In genomic region chr19:3671680-3672574, GRCh38 we compare ENCODE assay signal across 8 cellular contexts. TPM values are rescaled to one million over a fixed set of nuclear protein-coding genes. Genes with fewer than 3 reads are reported as not detected.
A peak's percentile ranks its signal among the peaks of the same experiment; 100 is the strongest.
DNase-seq lines count a peak whose midpoint lies in the region; ATAC-seq and TF ChIP-seq lines count a peak whose summit lies in the region.

No MANE protein-coding gene starts in this region.

- H3K18ac ChIP-seq in trophoblast cell (ENCODE audit: low read length) = peak overlapping the region; percentile 75

- DNase-seq in BJ (ENCODE audit: low read depth) (no peak), NT2/D1 (ENCODE audit: low read depth, low spot score) (no peak), dorsolateral prefrontal cortex (no peak), trophoblast cell (no peak), NCI-H2196 treated with DMSO at 0.1 percent for 48 hours (lab: John Stamatoyannopoulos, UW; ENCODE audit: unreplicated experiment) (no peak), HEK293T (ENCODE audit: extremely low spot score) (no peak), inferior parietal cortex (ENCODE audit: extremely low spot score) (no peak)

- H3K23ac ChIP-seq in trophoblast cell (ENCODE audit: low read length) = no peak overlapping the region

- H2AFZ ChIP-seq in trophoblast cell (ENCODE audit: insufficient read depth, low read length, poor library complexity) = peak overlapping the region; percentile 28

- no peak overlapping the region for H4K12ac ChIP-seq in trophoblast cell (ENCODE audit: low read depth, low read length)

- H3K9ac ChIP-seq in NT2/D1 (ENCODE audit: insufficient read length, low read depth) (peak overlapping the region; percentile 64), trophoblast cell (ENCODE audit: low read length) (no peak overlapping the region)

- H3K27ac ChIP-seq in dorsolateral prefrontal cortex (peak overlapping the region in 57 of 59 donors; percentile 1 to 94 (median 81)), trophoblast cell (ENCODE audit: low read depth, low read length) (no peak overlapping the region)

- H3K4me2 ChIP-seq in trophoblast cell (ENCODE audit: low read length) = no peak overlapping the region

- H2AK5ac ChIP-seq in trophoblast cell (ENCODE audit: low read length) = no peak overlapping the region

- H3K9me3 ChIP-seq in NT2/D1 (ENCODE audit: insufficient read depth, low read length) = no peaks in the 10 kb centered on the region
- no peaks in the 10 kb centered on the region for H3K9me3 ChIP-seq in trophoblast cell (ENCODE audit: insufficient read depth, low read depth, low read length)

- H2BK12ac ChIP-seq in trophoblast cell (ENCODE audit: low read length) = no peak overlapping the region

- peak overlapping the region; percentile 28 for H3K4ac ChIP-seq in trophoblast cell (ENCODE audit: low read depth, low read length)

- no peak overlapping the region for H3K4me3 ChIP-seq in BJ (ENCODE audit: low read depth, low read length)
- H3K4me3 ChIP-seq in NT2/D1 (ENCODE audit: insufficient read length, low read depth) = no peak overlapping the region
- peak overlapping the region in 28 of 59 donors; percentile 0 to 38 (median 11) for H3K4me3 ChIP-seq in dorsolateral prefrontal cortex
- H3K4me3 ChIP-seq in trophoblast cell (ENCODE audit: low read depth, low read length) = no peak overlapping the region

- WGBS in trophoblast cell (ENCODE audit: extremely low coverage, insufficient coverage, insufficient read length) = no CpG with 5 or more reads among the region's 40 CpGs

- intact Hi-C loops in dorsolateral prefrontal cortex (cut with DNase I) = no loop called here

- H3K27me3 ChIP-seq in BJ (ENCODE audit: control insufficient read depth, insufficient read depth, low read length) = no peaks in the 10 kb centered on the region
- H3K27me3 ChIP-seq in NT2/D1 (ENCODE audit: insufficient read depth, insufficient read length) = no peaks in the 10 kb centered on the region
- no peaks in the 10 kb centered on the region for H3K27me3 ChIP-seq in dorsolateral prefrontal cortex
- H3K27me3 ChIP-seq in trophoblast cell (ENCODE audit: insufficient read depth, low read length) = no peaks in the 10 kb centered on the region

- H4K91ac ChIP-seq in trophoblast cell (ENCODE audit: low read depth, low read length) = peak overlapping the region; percentile 72

- POLR2A ChIA-PET in BJ (lab: Charles Lee) (no interaction called here), HEK293T (lab: Yijun Ruan, JAX) (no interaction called here)

- CTCF ChIA-PET in BJ (lab: Yijun Ruan, JAX) = interaction anchor here (0.5 to 4.2 kb wide), 9 partner anchors 11 to 36 kb away, joined by 3 to 19 read pairs (median 3); partner anchors contain the start of genes PIP5K1C and TJP3
- CTCF ChIA-PET in HEK293T (lab: Yijun Ruan, JAX) = no interaction called here

- H3K4me1 ChIP-seq in NT2/D1 (ENCODE audit: insufficient read depth, insufficient read length) (peaks cover 48% of the 10 kb centered on the region), trophoblast cell (ENCODE audit: control insufficient read depth in 1 of 2, insufficient read depth in 2 of 2, low read length in 2 of 2) (peaks cover 17 to 32% of the 10 kb centered on the region in 2 experiments)

- H2BK120ac ChIP-seq in trophoblast cell (ENCODE audit: insufficient read depth, low read length, poor library complexity) = no peak overlapping the region

- H2BK5ac ChIP-seq in trophoblast cell (ENCODE audit: low read depth, low read length, poor library complexity) = no peak overlapping the region

- H4K8ac ChIP-seq in trophoblast cell (ENCODE audit: low read depth, low read length) = no peak overlapping the region

- H3K14ac ChIP-seq in trophoblast cell (ENCODE audit: low read length) = peak overlapping the region; percentile 51

- H3K36me3 ChIP-seq in BJ (ENCODE audit: control insufficient read depth, insufficient read depth, low read length) (peaks cover 1% of the 10 kb centered on the region), NT2/D1 (ENCODE audit: insufficient read depth, insufficient read length, low read length) (peaks cover 29% of the 10 kb centered on the region), trophoblast cell (ENCODE audit: control insufficient read depth in 1 of 2, insufficient read depth in 2 of 2, low read length in 2 of 2) (peaks cover 3 to 8% of the 10 kb centered on the region in 2 experiments)

- TF ChIP-seq CTCF in BJ (IDR thresholded peaks at IDR 0.05; ENCODE audit: insufficient read depth, low read depth, low read length) = peak; percentile 40
- TF ChIP-seq CTCF in dorsolateral prefrontal cortex (IDR thresholded peaks at IDR 0.05 in 54 of 56, conservative IDR thresholded peaks at IDR 0.05 in 2 of 56; ENCODE audit: low read depth in 1 of 56, partially characterized antibody in 56 of 56) = peak in 1 of 56 donors; percentile 10

- peaks cover 16% of the 10 kb centered on the region for H3K79me1 ChIP-seq in trophoblast cell (ENCODE audit: low read length)

- H3K79me2 ChIP-seq in trophoblast cell (ENCODE audit: control insufficient read depth, insufficient read depth, low read length, poor library complexity) = peaks cover 5% of the 10 kb centered on the region

- ATAC-seq in GM18867 (IDR thresholded peaks at IDR 0.05; ENCODE audit: unreplicated experiment) = no peak

TF ChIP-seq in HEK293T, 16 proteins besides CTCF, POLR2A, EP300 and RAD21:
- TF ChIP-seq ARNT (IDR thresholded peaks at IDR 0.05) (no peak), NFRKB (IDR thresholded peaks at IDR 0.05) (no peak), SUZ12 (IDR thresholded peaks at IDR 0.05) (no peak), ELF4 (IDR thresholded peaks at IDR 0.05) (no peak), HDGF (IDR thresholded peaks at IDR 0.05; ENCODE audit: borderline replicate concordance) (no peak), FOXA1 (IDR thresholded peaks at IDR 0.05) (no peak), ZNF384 (IDR thresholded peaks at IDR 0.05) (no peak), TARDBP (IDR thresholded peaks at IDR 0.05) (no peak), PKNOX1 (IDR thresholded peaks at IDR 0.05) (no peak), FOXM1 (IDR thresholded peaks at IDR 0.05; ENCODE audit: borderline replicate concordance) (no peak), FOXK2 (IDR thresholded peaks at IDR 0.05) (no peak), L3MBTL2 (conservative IDR thresholded peaks at IDR 0.05) (no peak), CTBP1 (IDR thresholded peaks at IDR 0.05; ENCODE audit: borderline replicate concordance) (no peak)

RNA-seq across cellular contexts. Expression of gene PIP5K1C, which starts 28.3 kb away (rescaled TPM):
- 14.2 and 35.3 TPM in 2 replicates for polyA plus RNA-seq in BJ (2011; rRNA removed)
- polyA minus RNA-seq in BJ (2011; rRNA and poly(A)+ RNA removed) = 68.9 and 70.9 TPM in 2 replicates
- total RNA-seq in dorsolateral prefrontal cortex = 100 to 1,000 TPM in 105 of 120 experiments, 10 to 100 TPM in 15; 52.4 to 207 (median 126) TPM
- 36.1 and 36.6 TPM in 2 replicates for polyA plus RNA-seq in trophoblast cell (2013)

RNA-seq across cellular contexts. Expression of gene TJP3, which starts 36.3 kb away (rescaled TPM):
- polyA plus RNA-seq in BJ (2011; rRNA removed) = not detected in 2 replicates
- polyA minus RNA-seq in BJ (2011; rRNA and poly(A)+ RNA removed) = not detected in 2 replicates
- 1 to 10 TPM in 12 of 120 experiments, under 1 TPM in 19, not detected in 89; 0.14 to 4.5 (median 0.81) TPM for total RNA-seq in dorsolateral prefrontal cortex
- 117 and 137 TPM in 2 replicates for polyA plus RNA-seq in trophoblast cell (2013)

RNA-seq across cellular contexts. Expression of gene CACTIN, which starts 45.3 kb away (rescaled TPM):
- polyA plus RNA-seq in BJ (2011; rRNA removed) = 9.3 and 13.8 TPM in 2 replicates
- polyA minus RNA-seq in BJ (2011; rRNA and poly(A)+ RNA removed) = 5.2 and 9.1 TPM in 2 replicates
- total RNA-seq in dorsolateral prefrontal cortex = 10 to 100 TPM; 18.8 to 43.6 (median 24.6) TPM
- 25.6 and 26.4 TPM in 2 replicates for polyA plus RNA-seq in trophoblast cell (2013)
